Comparison of ENCODE assay signal across 8 cellular contexts in genomic region chr13:38582133-38582532, GRCh38.
DNase-seq lines count a peak whose midpoint lies in the region; ATAC-seq and TF ChIP-seq lines count a peak whose summit lies in the region.

No MANE protein-coding gene starts in this region.

- DNase-seq in A172 (ENCODE audit: low spot score), result peak; percentile 35
- peak; percentile 7 for DNase-seq in GM12864 (ENCODE audit: low read depth)
- peak; percentile 89 for DNase-seq in NCI-H748 treated with DMSO at 0.1 percent for 48 hours (lab: John Stamatoyannopoulos, UW)
- DNase-seq in chondrocyte (ENCODE audit: low spot score), result no peak
- DNase-seq in mesenchymal stem cell, result peak; percentile 29
- no peak for DNase-seq in T-helper 9 cell

- no peaks in the 10 kb centered on the region for H3K79me1 ChIP-seq in mesenchymal stem cell (replicated peaks; ENCODE audit: low read length, poor library complexity, severe bottlenecking)

- H3K9ac ChIP-seq in mesenchymal stem cell (ENCODE audit: low read length), result no peak overlapping the region

- H3K4me2 ChIP-seq in mesenchymal stem cell (ENCODE audit: low read length, poor library complexity, severe bottlenecking), result no peak overlapping the region

- no peak overlapping the region for H3K14ac ChIP-seq in mesenchymal stem cell (ENCODE audit: low read length in 2 of 2)

- no peaks in the 10 kb centered on the region for H3K9me3 Mint-ChIP-seq in chondrocyte (ENCODE audit: low read depth)
- no peaks in the 10 kb centered on the region for H3K9me3 Mint-ChIP-seq in activated T-helper 17 cell treated with anti-CD3 and anti-CD28 coated beads, Interleukin-2, amount 50 U/mL, for 72 hours

- no peaks in the 10 kb centered on the region for H3K9me3 ChIP-seq in mesenchymal stem cell (ENCODE audit: control insufficient read depth, low read length)

- no peaks in the 10 kb centered on the region for H3K36me3 ChIP-seq in mesenchymal stem cell (ENCODE audit: control insufficient read depth in 1 of 2, insufficient read depth in 2 of 2, low read depth in 1 of 2, low read length in 2 of 2)

- no peak overlapping the region for H3K4me3 Mint-ChIP-seq in chondrocyte (ENCODE audit: unreplicated experiment)
- H3K4me3 Mint-ChIP-seq in activated T-helper 17 cell treated with anti-CD3 and anti-CD28 coated beads, Interleukin-2, amount 50 U/mL, for 72 hours, result no peak overlapping the region

- H3K27me3 ChIP-seq in mesenchymal stem cell (ENCODE audit: control insufficient read depth in 1 of 2, insufficient read depth in 1 of 2, low read length in 2 of 2), result peaks cover 0 to 3% of the 10 kb centered on the region in 2 experiments

- peaks cover 5% of the 10 kb centered on the region for H3K27me3 Mint-ChIP-seq in chondrocyte (ENCODE audit: low read depth)
- H3K27me3 Mint-ChIP-seq in activated T-helper 17 cell treated with anti-CD3 and anti-CD28 coated beads, Interleukin-2, amount 50 U/mL, for 72 hours, result no peaks in the 10 kb centered on the region

- no peak overlapping the region for H2AFZ ChIP-seq in mesenchymal stem cell (ENCODE audit: low read depth, low read length)

- no peak overlapping the region for H3K23ac ChIP-seq in mesenchymal stem cell (ENCODE audit: low read length in 2 of 2)

- H3K4me3 ChIP-seq in GM12864 (ENCODE audit: low read depth, low read length) (no peak overlapping the region), mesenchymal stem cell (ENCODE audit: insufficient read depth in 1 of 2, low read depth in 1 of 2, low read length in 2 of 2) (no peak overlapping the region)

- peak; percentile 69 for ATAC-seq in HG03095 (IDR thresholded peaks at IDR 0.05; ENCODE audit: unreplicated experiment)
- no peak for ATAC-seq in activated T-helper 17 cell treated with anti-CD3 and anti-CD28 coated beads, Interleukin-2, amount 50 U/mL, for 72 hours (replicated peaks)

- no peak overlapping the region for H4K8ac ChIP-seq in mesenchymal stem cell (ENCODE audit: low read length)

- no peaks in the 10 kb centered on the region for H3K4me1 ChIP-seq in mesenchymal stem cell (ENCODE audit: control insufficient read depth, insufficient read depth, low read depth, low read length)

- H3K27ac ChIP-seq in mesenchymal stem cell (ENCODE audit: low read length, poor library complexity, severe bottlenecking), result no peak overlapping the region

- no peak overlapping the region for H2BK5ac ChIP-seq in mesenchymal stem cell (ENCODE audit: low read depth, low read length, poor library complexity, severe bottlenecking)

- no peak overlapping the region for H3K4ac ChIP-seq in mesenchymal stem cell (ENCODE audit: low read depth in 1 of 2, low read length in 2 of 2)

- TF ChIP-seq CTCF in GM12864 (IDR thresholded peaks at IDR 0.05; ENCODE audit: low read depth, low read length, missing control alignments) (peak; percentile 25), chondrocyte (IDR thresholded peaks at IDR 0.05) (peak; percentile 83)

- H4K91ac ChIP-seq in mesenchymal stem cell (ENCODE audit: low read length), result no peak overlapping the region

- no peaks in the 10 kb centered on the region for H3K4me1 Mint-ChIP-seq in chondrocyte (ENCODE audit: low read depth)
- H3K4me1 Mint-ChIP-seq in activated T-helper 17 cell treated with anti-CD3 and anti-CD28 coated beads, Interleukin-2, amount 50 U/mL, for 72 hours, result no peaks in the 10 kb centered on the region

- 50% methylated on average over 1 of the region's 2 CpGs for WGBS in mesenchymal stem cell

- no peak overlapping the region for H3K27ac Mint-ChIP-seq in chondrocyte (ENCODE audit: unreplicated experiment)
- no peak overlapping the region for H3K27ac Mint-ChIP-seq in activated T-helper 17 cell treated with anti-CD3 and anti-CD28 coated beads, Interleukin-2, amount 50 U/mL, for 72 hours

- no peak overlapping the region for H2BK12ac ChIP-seq in mesenchymal stem cell (ENCODE audit: low read length in 2 of 2)

- H2BK120ac ChIP-seq in mesenchymal stem cell (ENCODE audit: low read depth, low read length), result no peak overlapping the region

- no peak overlapping the region for H3K18ac ChIP-seq in mesenchymal stem cell (ENCODE audit: low read depth in 1 of 2, low read length in 2 of 2)

- H3K36me3 Mint-ChIP-seq in chondrocyte (ENCODE audit: low read depth), result no peaks in the 10 kb centered on the region
- no peaks in the 10 kb centered on the region for H3K36me3 Mint-ChIP-seq in activated T-helper 17 cell treated with anti-CD3 and anti-CD28 coated beads, Interleukin-2, amount 50 U/mL, for 72 hours (ENCODE audit: low read depth)

- no peak overlapping the region for H2BK15ac ChIP-seq in mesenchymal stem cell (ENCODE audit: low read depth, poor library complexity, severe bottlenecking)

- H2AK5ac ChIP-seq in mesenchymal stem cell (ENCODE audit: low read length, severe bottlenecking), result no peak overlapping the region

Comparison
In these comparisons a context has a peak if more than half of its experiments do, and no peak if none do; other contexts are left out.
1. DNase-seq: peak in A172 (single experiment), GM12864 (single experiment), NCI-H748 treated with DMSO at 0.1 percent for 48 hours (single experiment) and mesenchymal stem cell (single experiment); none in chondrocyte (single experiment) and T-helper 9 cell (single experiment).